ENCODE assay signal across 23 cellular contexts in genomic region chr1:96632045-96632664, GRCh38.
"Had no signal": no experiment of that assay in that cellular context is flagged by ENCODE, and none has a peak within 500 bp of the region (broad histone marks: within the 10 kb centered on the region; RNA-seq: fewer than 3 reads in every experiment).

No MANE protein-coding gene starts in this region.

- H3K4me3 Mint-ChIP-seq: natural killer cell; stimulated activated memory B cell treated with anti-CD40 and anti-IgM and Interleukin-4, amounts not matched to agents 10 μg/mL and 1 μg/mL and 100 μg/mL, for 72 hours had no signal

- H3K9me3 ChIP-seq: esophagus squamous epithelium, lower lobe of right lung, neutrophil, pancreas, prostate gland, right atrium auricular region, sigmoid colon, thoracic aorta, tibial nerve, upper lobe of right lung, uterus had no signal

- H3K27ac ChIP-seq: coronary artery, esophagus squamous epithelium, lower lobe of right lung, neutrophil, pancreas, prostate gland, right atrium auricular region, sigmoid colon, thoracic aorta, tibial nerve, upper lobe of right lung, uterus had no signal

- H3K27me3 Mint-ChIP-seq: stimulated activated memory B cell treated with anti-CD40 and anti-IgM and Interleukin-4, amounts not matched to agents 10 μg/mL and 1 μg/mL and 100 μg/mL, for 72 hours had no signal

- H3K9me3 Mint-ChIP-seq: stimulated activated memory B cell treated with anti-CD40 and anti-IgM and Interleukin-4, amounts not matched to agents 10 μg/mL and 1 μg/mL and 100 μg/mL, for 72 hours had no signal

- DNase-seq: dermis blood vessel endothelial cell; effector memory CD4-positive, alpha-beta T cell; erythroblast; esophagus squamous epithelium; head of caudate nucleus; left ventricle myocardium superior; lower lobe of right lung; natural killer cell; pancreas; sigmoid colon; stimulated activated CD4-positive, alpha-beta T cell treated with anti-CD3 and anti-CD28 coated beads, Interleukin-2, amount 100 ng/mL, for 24 hours; stimulated activated CD4-positive, alpha-beta T cell treated with anti-CD3 and anti-CD28 coated beads, Interleukin-4, amount 100 ng/mL, for 24 hours; stimulated activated naive CD8-positive, alpha-beta T cell treated with anti-CD3 and anti-CD28 coated beads, Interleukin-15, Interleukin-2, amounts not matched to agents 100 U/mL and 50 U/mL, for 24 hours; substantia nigra; upper lobe of right lung; uterus had no signal

- H3K4me1 ChIP-seq: esophagus squamous epithelium, lower lobe of right lung, pancreas, prostate gland, right atrium auricular region, sigmoid colon, tibial nerve, upper lobe of right lung, uterus had no signal

- H3K27me3 ChIP-seq: esophagus squamous epithelium, neutrophil, pancreas, right atrium auricular region, sigmoid colon, tibial nerve, upper lobe of right lung, uterus had no signal

- H3K4me3 ChIP-seq: coronary artery, esophagus squamous epithelium, lower lobe of right lung, pancreas, prostate gland, right atrium auricular region, sigmoid colon, thoracic aorta, tibial nerve, upper lobe of right lung, uterus had no signal

- H3K27ac Mint-ChIP-seq: natural killer cell; stimulated activated memory B cell treated with anti-CD40 and anti-IgM and Interleukin-4, amounts not matched to agents 10 μg/mL and 1 μg/mL and 100 μg/mL, for 72 hours had no signal

- H3K4me1 Mint-ChIP-seq: natural killer cell; stimulated activated memory B cell treated with anti-CD40 and anti-IgM and Interleukin-4, amounts not matched to agents 10 μg/mL and 1 μg/mL and 100 μg/mL, for 72 hours had no signal

- H3K36me3 ChIP-seq: esophagus squamous epithelium, lower lobe of right lung, neutrophil, pancreas, prostate gland, right atrium auricular region, sigmoid colon, thoracic aorta, tibial nerve, upper lobe of right lung, uterus had no signal

- ATAC-seq: left ventricle myocardium superior; lower lobe of right lung; natural killer cell; pancreas; stimulated activated memory B cell treated with anti-CD40 and anti-IgM and Interleukin-4, amounts not matched to agents 10 μg/mL and 1 μg/mL and 100 μg/mL, for 72 hours; stimulated activated naive CD8-positive, alpha-beta T cell treated with anti-CD3 and anti-CD28 coated beads, Interleukin-15, Interleukin-2, amounts not matched to agents 100 U/mL and 50 U/mL, for 24 hours; upper lobe of right lung had no signal

- H3K36me3 Mint-ChIP-seq: natural killer cell; stimulated activated memory B cell treated with anti-CD40 and anti-IgM and Interleukin-4, amounts not matched to agents 10 μg/mL and 1 μg/mL and 100 μg/mL, for 72 hours had no signal
